Comparison of ENCODE assay signal across 1 cellular context in genomic region chr19:35486268-35486708, GRCh38.
TF ChIP-seq lines count a peak whose summit lies in the region.

No MANE protein-coding gene starts in this region.

TF ChIP-seq in HepG2, 621 proteins besides CTCF, POLR2A, EP300 and RAD21 (continued from another document and continues in another):
- TF ChIP-seq ZBTB43 (CRISPR knock-in tag; conservative IDR thresholded peaks at IDR 0.05) (no peak), NCOR1 (IDR thresholded peaks at IDR 0.05; ENCODE audit: borderline replicate concordance, low read length) (peak; percentile 30; the same call in 1 of the 2 replicates), ZXDC (CRISPR knock-in tag; IDR thresholded peaks at IDR 0.05) (no peak), ZFP1 (CRISPR knock-in tag; IDR thresholded peaks at IDR 0.05) (no peak), ZBTB7B (CRISPR knock-in tag; IDR thresholded peaks at IDR 0.05) (peak; percentile 81), ZBTB49 (CRISPR knock-in tag; IDR thresholded peaks at IDR 0.05; ENCODE audit: borderline replicate concordance) (no peak), ZNF564 (CRISPR knock-in tag; IDR thresholded peaks at IDR 0.05) (no peak), ZSCAN12 (CRISPR knock-in tag; IDR thresholded peaks at IDR 0.05) (no peak), ZNF18 (CRISPR knock-in tag; IDR thresholded peaks at IDR 0.05; ENCODE audit: insufficient replicate concordance) (no peak), GPBP1L1 (CRISPR knock-in tag; IDR thresholded peaks at IDR 0.05) (no peak), FOSL2 (CRISPR knock-in tag; IDR thresholded peaks at IDR 0.05) (no peak), HNF1A (IDR thresholded peaks at IDR 0.05; ENCODE audit: low read depth) (no peak), HNF1A (CRISPR knock-in tag; IDR thresholded peaks at IDR 0.05; ENCODE audit: borderline replicate concordance) (peak; percentile 44; the same call in 1 of the 2 replicates), MBD4 (IDR thresholded peaks at IDR 0.05; ENCODE audit: borderline replicate concordance, low read length) (no peak), POGZ (CRISPR knock-in tag; IDR thresholded peaks at IDR 0.05) (no peak), PHF20 (CRISPR knock-in tag; IDR thresholded peaks at IDR 0.05) (no peak), YEATS4 (CRISPR knock-in tag; IDR thresholded peaks at IDR 0.05; ENCODE audit: borderline replicate concordance) (no peak), MAX (IDR thresholded peaks at IDR 0.05) (no peak), SETDB1 (CRISPR knock-in tag; IDR thresholded peaks at IDR 0.05; ENCODE audit: borderline replicate concordance) (no peak), ATF1 (CRISPR knock-in tag; IDR thresholded peaks at IDR 0.05) (0 out of 2 replicates have a peak, but pooled peaks have one; percentile 25), RBM39 (IDR thresholded peaks at IDR 0.05; ENCODE audit: low read depth, low read length, poor library complexity, severe bottlenecking) (no peak), ISL2 (CRISPR knock-in tag; IDR thresholded peaks at IDR 0.05) (peak; percentile 51), MAF1 (CRISPR knock-in tag; IDR thresholded peaks at IDR 0.05; ENCODE audit: borderline replicate concordance) (no peak), EZH2 (conservative IDR thresholded peaks at IDR 0.05; ENCODE audit: low read depth, low read length) (no peak), KDM5A (IDR thresholded peaks at IDR 0.05; ENCODE audit: borderline replicate concordance, low read length) (no peak), PITX1 (CRISPR knock-in tag; IDR thresholded peaks at IDR 0.05) (0 out of 2 replicates have a peak, but pooled peaks have one; percentile 38), ZNF580 (CRISPR knock-in tag; IDR thresholded peaks at IDR 0.05; ENCODE audit: borderline replicate concordance, low read depth) (no peak), YEATS2 (CRISPR knock-in tag; IDR thresholded peaks at IDR 0.05; ENCODE audit: borderline replicate concordance) (no peak), PAXIP1 (CRISPR knock-in tag; conservative IDR thresholded peaks at IDR 0.05) (peak; percentile 85), BATF2 (CRISPR knock-in tag; IDR thresholded peaks at IDR 0.05) (no peak), ZNF225 (CRISPR knock-in tag; IDR thresholded peaks at IDR 0.05) (no peak), BRCA1 (CRISPR knock-in tag; IDR thresholded peaks at IDR 0.05) (no peak), ZBTB4 (CRISPR knock-in tag; IDR thresholded peaks at IDR 0.05; ENCODE audit: borderline replicate concordance) (no peak), SMARCC2 (IDR thresholded peaks at IDR 0.05) (no peak)
